23 cellular contexts compared by ENCODE assay signal in genomic region chr2:176581557-176582150, GRCh38.
DNase-seq lines count a peak whose midpoint lies in the region; ATAC-seq and TF ChIP-seq lines count a peak whose summit lies in the region.
"Had no signal": no experiment of that assay in that cellular context is flagged by ENCODE, and none has a peak within 500 bp of the region (broad histone marks: within the 10 kb centered on the region; RNA-seq: fewer than 3 reads in every experiment).

No MANE protein-coding gene starts in this region.

- dilution Hi-C loops in IMR-90 (cut with HindIII; ENCODE audit: low sequenced_read_pairs, unreplicated experiment) = no loop called here

- no peak overlapping the region for H2BK5ac ChIP-seq in IMR-90 (ENCODE audit: low read depth, low read length, poor library complexity, severe bottlenecking)

- in situ Hi-C loops in IMR-90 (cut with MboI; ENCODE audit: low sequenced_read_pairs) = no loop called here

- TF ChIP-seq RAD21 in IMR-90 (IDR thresholded peaks at IDR 0.05; ENCODE audit: low read length) = no peak

- no peak for TF ChIP-seq POLR2A in IMR-90 (IDR thresholded peaks at IDR 0.05; ENCODE audit: low read depth, low read length)

- no peak overlapping the region for H2AFZ ChIP-seq in IMR-90 (replicated peaks; ENCODE audit: low read length, poor library complexity)

- H3K4me2 ChIP-seq in IMR-90 (ENCODE audit: low read depth, low read length) = no peak overlapping the region
- H3K4me2 ChIP-seq: BLaER1 had no signal

- no peak overlapping the region for H3K4ac ChIP-seq in IMR-90 (ENCODE audit: low read depth, low read length)

- DNase-seq in IMR-90 (no peak), amniotic epithelial cell (ENCODE audit: low read depth) (peak; percentile 29), nephron progenitor cell (no peak), stromal cell of bone marrow (ENCODE audit: low read depth) (peak; percentile 13), NCI-H1105 (lab: John Stamatoyannopoulos, UW) (no peak)
- no peak for DNase-seq in CD4-positive, alpha-beta memory T cell
- DNase-seq: Caco-2; CD4-positive, alpha-beta T cell; DND-41; GOT3; HCEC 1CT; KG1; NCI-H1092 treated with DMSO at 0.1 percent for 48 hours; NCI-H146; NCI-H2029 treated with DMSO at 0.1 percent for 48 hours; NCI-H345; NCI-H524; NCI-H774 had no signal

- no peak overlapping the region for H4K5ac ChIP-seq in IMR-90 (ENCODE audit: low read depth, low read length)

- H4K20me1 ChIP-seq in IMR-90 (ENCODE audit: insufficient read depth, low read length) = no peaks in the 10 kb centered on the region
- H4K20me1 ChIP-seq: BLaER1 had no signal

- H3K4me3 Mint-ChIP-seq in nephron progenitor cell = no peak overlapping the region
- H3K4me3 Mint-ChIP-seq in CD4-positive, alpha-beta memory T cell = no peak overlapping the region
- H3K4me3 Mint-ChIP-seq: CD4-positive, alpha-beta T cell had no signal

- peaks cover 4% of the 10 kb centered on the region; the same call in 1 of the 2 replicates for H3K4me1 ChIP-seq in IMR-90 (ENCODE audit: control insufficient read depth, insufficient read depth, low read length)
- no peaks in the 10 kb centered on the region for H3K4me1 ChIP-seq in CD4-positive, alpha-beta memory T cell (ENCODE audit: insufficient read depth, low read length)
- H3K4me1 ChIP-seq: BLaER1, Caco-2 had no signal

- H3K9ac ChIP-seq in IMR-90 (ENCODE audit: low read depth, low read length) = no peak overlapping the region
- H3K9ac ChIP-seq: BLaER1 had no signal

- no peak overlapping the region for H3K14ac ChIP-seq in IMR-90 (replicated peaks; ENCODE audit: low read depth, low read length)

- no peak overlapping the region for H3K27ac ChIP-seq in IMR-90 (ENCODE audit: insufficient read depth, low read length)
- H3K27ac ChIP-seq in CD4-positive, alpha-beta memory T cell (ENCODE audit: low read depth, low read length) = no peak overlapping the region
- H3K27ac ChIP-seq: BLaER1, HL-60, SJSA1 had no signal

- intact Hi-C loops in IMR-90 (cut with micrococcal nuclease) = no loop called here
- intact Hi-C loops in CD4-positive, alpha-beta memory T cell (cut with micrococcal nuclease) = no loop called here

- no peak overlapping the region for H2AK5ac ChIP-seq in IMR-90 (ENCODE audit: low read depth, low read length)

- CTCF ChIA-PET in IMR-90 (lab: Yijun Ruan, JAX) = interaction anchor here (0.6 to 1.5 kb wide), 2 partner anchors 442 to 1048 kb away, joined by 3 to 6 read pairs; no protein-coding TSS in a partner anchor
- CTCF ChIA-PET in CD4-positive, alpha-beta memory T cell (lab: Charles Lee; ENCODE audit: partially characterized antibody) = interaction anchor here (1.9 kb wide), 1 partner anchor 27 kb away, joined by 6 read pairs; no protein-coding TSS in a partner anchor

- no peaks in the 10 kb centered on the region for H3K9me3 ChIP-seq in IMR-90 (ENCODE audit: control insufficient read depth, insufficient read depth, low read length)
- no peaks in the 10 kb centered on the region for H3K9me3 ChIP-seq in CD4-positive, alpha-beta memory T cell (ENCODE audit: control insufficient read depth in 1 of 2, low read length in 2 of 2)
- H3K9me3 ChIP-seq: BLaER1, Caco-2, SJSA1 had no signal

- no peak for ATAC-seq in IMR-90 (ENCODE audit: low read depth)
- ATAC-seq in GM18511 (IDR thresholded peaks at IDR 0.05; ENCODE audit: unreplicated experiment) = no peak
- ATAC-seq: Right ventricle myocardium inferior had no signal

- H3K23ac ChIP-seq in IMR-90 (ENCODE audit: low read depth, low read length) = no peak overlapping the region

- no peak overlapping the region for H4K8ac ChIP-seq in IMR-90 (ENCODE audit: low read depth in 2 of 2, low read length in 2 of 2)

- peaks cover 50% of the 10 kb centered on the region for H3K4me1 Mint-ChIP-seq in nephron progenitor cell
- no peaks in the 10 kb centered on the region for H3K4me1 Mint-ChIP-seq in CD4-positive, alpha-beta memory T cell

- H3K9me1 ChIP-seq in IMR-90 (ENCODE audit: insufficient read depth, low read length) = no peaks in the 10 kb centered on the region

- H2BK15ac ChIP-seq in IMR-90 (ENCODE audit: low read depth, low read length) = no peak overlapping the region

- H3K56ac ChIP-seq in IMR-90 (ENCODE audit: extremely low read depth, insufficient read depth, low read length) = no peak overlapping the region

- H3K18ac ChIP-seq in IMR-90 (ENCODE audit: low read depth, low read length) = no peak overlapping the region

- no CpG with 5 or more reads among the region's 4 CpGs for WGBS in IMR-90 (ENCODE audit: extremely low coverage in 2 of 2, insufficient read length in 1 of 2), 2 experiments

- H3K27me3 ChIP-seq in IMR-90 (ENCODE audit: control insufficient read depth, insufficient read depth, low read length) = no peaks in the 10 kb centered on the region; the same call in 1 of the 2 replicates
- H3K27me3 ChIP-seq in CD4-positive, alpha-beta memory T cell (ENCODE audit: insufficient read depth, low read length) = no peaks in the 10 kb centered on the region
- H3K27me3 ChIP-seq: BLaER1, SJSA1 had no signal

- no peak overlapping the region for H3K4me3 ChIP-seq in IMR-90 (ENCODE audit: insufficient read depth, low read depth, low read length)
- H3K4me3 ChIP-seq in CD4-positive, alpha-beta memory T cell (ENCODE audit: low read length in 2 of 2) = no peak overlapping the region
- H3K4me3 ChIP-seq: BLaER1, SJSA1 had no signal

- POLR2A ChIA-PET in IMR-90 (lab: Charles Lee; ENCODE audit: unreplicated experiment) = no interaction called here
- POLR2A ChIA-PET in CD4-positive, alpha-beta memory T cell (lab: Charles Lee; ENCODE audit: partially characterized antibody) = no interaction called here

- TF ChIP-seq CTCF in IMR-90 (conservative IDR thresholded peaks at IDR 0.05; ENCODE audit: low read depth, low read length) = no peak
- no peak for TF ChIP-seq CTCF in nephron progenitor cell (IDR thresholded peaks at IDR 0.05)

- no peaks in the 10 kb centered on the region for H3K36me3 ChIP-seq in IMR-90 (ENCODE audit: control insufficient read depth, insufficient read depth, low read length)
- H3K36me3 ChIP-seq in CD4-positive, alpha-beta memory T cell (ENCODE audit: insufficient read depth, low read length) = no peaks in the 10 kb centered on the region
- H3K36me3 ChIP-seq: BLaER1, SJSA1 had no signal

- no peaks in the 10 kb centered on the region for H3K36me3 Mint-ChIP-seq in nephron progenitor cell (ENCODE audit: low read depth)
- no peaks in the 10 kb centered on the region for H3K36me3 Mint-ChIP-seq in CD4-positive, alpha-beta memory T cell

- H3K27me3 Mint-ChIP-seq in nephron progenitor cell (ENCODE audit: low read depth, poor library complexity) = no peaks in the 10 kb centered on the region
- peaks cover 5 to 30% of the 10 kb centered on the region in 2 donors for H3K27me3 Mint-ChIP-seq in CD4-positive, alpha-beta memory T cell

- peaks cover 3% of the 10 kb centered on the region for H3K9me3 Mint-ChIP-seq in nephron progenitor cell
- peaks cover 0 to 5% (median 0%) of the 10 kb centered on the region in 8 donors for H3K9me3 Mint-ChIP-seq in CD4-positive, alpha-beta memory T cell
- H3K9me3 Mint-ChIP-seq: CD4-positive, alpha-beta T cell had no signal

- no peak overlapping the region for H2BK120ac ChIP-seq in IMR-90 (ENCODE audit: low read depth, low read length)

- H3K27ac Mint-ChIP-seq in nephron progenitor cell = peak overlapping the region; percentile 49
- H3K27ac Mint-ChIP-seq in CD4-positive, alpha-beta memory T cell = no peak overlapping the region
- H3K27ac Mint-ChIP-seq: CD4-positive, alpha-beta T cell had no signal

- no TSS peak for BruUV-seq in IMR-90 (replicated peaks; lab: Mats Ljungman, UMichigan)

- no peak overlapping the region for H2BK20ac ChIP-seq in IMR-90 (ENCODE audit: low read depth, low read length)

- no peak overlapping the region for H2AK9ac ChIP-seq in IMR-90 (replicated peaks; ENCODE audit: low read depth, low read length, poor library complexity)

- no peak overlapping the region for H4K91ac ChIP-seq in IMR-90 (ENCODE audit: insufficient read depth, low read depth, low read length)

- no peaks in the 10 kb centered on the region for H3K79me1 ChIP-seq in IMR-90 (ENCODE audit: low read depth in 1 of 2, low read length in 2 of 2)

TF ChIP-seq in IMR-90, 13 proteins besides CTCF, POLR2A, EP300 and RAD21:
- TF ChIP-seq FOS (IDR thresholded peaks at IDR 0.05; ENCODE audit: low read depth, low read length) (no peak), MAFK (IDR thresholded peaks at IDR 0.05; ENCODE audit: low read depth, low read length) (peak; percentile 38; the same call in 1 of the 2 replicates), CEBPB (IDR thresholded peaks at IDR 0.05; ENCODE audit: low read depth, low read length) (no peak), BHLHE40 (IDR thresholded peaks at IDR 0.05; ENCODE audit: low read depth, low read length) (no peak), RCOR1 (IDR thresholded peaks at IDR 0.05; ENCODE audit: insufficient replicate concordance, low read length) (no peak)
- TF ChIP-seq, protein P1, sequence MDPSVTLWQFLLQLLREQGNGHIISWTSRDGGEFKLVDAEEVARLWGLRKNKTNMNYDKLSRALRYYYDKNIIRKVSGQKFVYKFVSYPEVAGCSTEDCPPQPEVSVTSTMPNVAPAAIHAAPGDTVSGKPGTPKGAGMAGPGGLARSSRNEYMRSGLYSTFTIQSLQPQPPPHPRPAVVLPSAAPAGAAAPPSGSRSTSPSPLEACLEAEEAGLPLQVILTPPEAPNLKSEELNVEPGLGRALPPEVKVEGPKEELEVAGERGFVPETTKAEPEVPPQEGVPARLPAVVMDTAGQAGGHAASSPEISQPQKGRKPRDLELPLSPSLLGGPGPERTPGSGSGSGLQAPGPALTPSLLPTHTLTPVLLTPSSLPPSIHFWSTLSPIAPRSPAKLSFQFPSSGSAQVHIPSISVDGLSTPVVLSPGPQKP (IDR thresholded peaks at IDR 0.05; ENCODE audit: borderline replicate concordance, low read depth, low read length) = no peak

Comparison
In these comparisons a context has a peak if more than half of its experiments do, and no peak if none do; other contexts are left out.
1. DNase-seq: peak in amniotic epithelial cell (single experiment) and stromal cell of bone marrow (single experiment); none in IMR-90 (single experiment), nephron progenitor cell (single experiment), NCI-H1105 (single experiment) and CD4-positive, alpha-beta memory T cell (0 of 5).